ENCODE assay signal across 11 cellular contexts in the genomic region with DNA sequence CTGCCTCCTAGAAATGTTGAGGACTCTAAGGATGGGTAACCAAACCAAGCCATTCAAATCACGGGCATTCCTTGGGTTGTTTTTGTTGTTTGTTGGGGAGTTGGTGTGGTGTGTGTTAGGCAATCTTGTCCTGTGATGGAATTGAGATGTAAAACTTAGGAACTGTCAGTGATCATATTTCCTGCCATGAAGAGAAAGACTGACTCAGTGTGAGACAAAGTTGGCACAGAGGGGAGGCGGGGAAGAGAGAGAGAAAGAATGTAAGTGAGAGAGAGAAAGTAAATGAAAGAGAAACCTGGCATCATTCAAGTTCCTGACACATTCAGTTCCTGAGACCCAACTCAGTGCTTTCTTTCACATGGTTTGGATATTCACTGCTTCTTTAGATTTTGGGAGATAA. TPM values are rescaled to one million over a fixed set of nuclear protein-coding genes. Genes with fewer than 3 reads are reported as not detected.
DNase-seq lines count a peak whose midpoint lies in the region; ATAC-seq and TF ChIP-seq lines count a peak whose summit lies in the region.
"Had no signal": no experiment of that assay in that cellular context is flagged by ENCODE, and none has a peak within 500 bp of the region (broad histone marks: within the 10 kb centered on the region; RNA-seq: fewer than 3 reads in every experiment).

No MANE protein-coding gene starts in this region.

- no peaks in the 10 kb centered on the region for H3K36me3 ChIP-seq in Loucy (ENCODE audit: insufficient read depth, low read length)
- no peaks in the 10 kb centered on the region for H3K36me3 ChIP-seq in gastrocnemius medialis
- H3K36me3 ChIP-seq: upper lobe of left lung had no signal

- H3K4me1 Mint-ChIP-seq in activated CD4-positive, alpha-beta T cell treated with anti-CD3 and anti-CD28 coated beads, Interleukin-2, amount 10 ng/mL, durations not matched to agents 24 days and 14 days = peaks cover 7% of the 10 kb centered on the region

- H3K36me3 Mint-ChIP-seq in activated CD4-positive, alpha-beta T cell treated with anti-CD3 and anti-CD28 coated beads, Interleukin-2, amount 10 ng/mL, durations not matched to agents 24 days and 14 days (ENCODE audit: low read depth) = no peaks in the 10 kb centered on the region

- peak overlapping the region; percentile 39 to 67 (median 44) for H3K27ac ChIP-seq in gastrocnemius medialis
- H3K27ac ChIP-seq: upper lobe of left lung had no signal

- ATAC-seq in gastrocnemius medialis = peak; percentile 99
- no peak for ATAC-seq in GM21619 (IDR thresholded peaks at IDR 0.05; ENCODE audit: unreplicated experiment)
- ATAC-seq in HG03342 (IDR thresholded peaks at IDR 0.05; ENCODE audit: unreplicated experiment) = no peak

- H3K4me3 ChIP-seq in Loucy (ENCODE audit: low read length, poor library complexity, severe bottlenecking) = no peak overlapping the region
- no peak overlapping the region for H3K4me3 ChIP-seq in gastrocnemius medialis
- H3K4me3 ChIP-seq: upper lobe of left lung had no signal

- no peak overlapping the region for H3K4me2 ChIP-seq in Loucy (ENCODE audit: low read depth, low read length, poor library complexity, severe bottlenecking)

- DNase-seq in activated CD4-positive, alpha-beta T cell treated with anti-CD3 and anti-CD28 coated beads for 48 hours = peak; percentile 28
- DNase-seq in activated CD4-positive, alpha-beta T cell treated with anti-CD3 and anti-CD28 coated beads, Interleukin-2, amount 10 ng/mL, durations not matched to agents 24 days and 14 days = no peak
- DNase-seq in dedifferentiated amniotic fluid mesenchymal stem cell (ENCODE audit: extremely low spot score) (peak; percentile 71), gastrocnemius medialis (peak; percentile 45 to 57), superior temporal gyrus (ENCODE audit: extremely low spot score) (no peak)
- DNase-seq: NCI-H82, upper lobe of left lung had no signal

- H3K9me3 Mint-ChIP-seq in activated CD4-positive, alpha-beta T cell treated with anti-CD3 and anti-CD28 coated beads, Interleukin-2, amount 10 ng/mL, durations not matched to agents 24 days and 14 days = no peaks in the 10 kb centered on the region
- H3K9me3 Mint-ChIP-seq: dendritic cell treated with granulocyte-macrophage colony-stimulating factor and Interleukin-4, amounts not matched to agents 40 ng/mL and 50 ng/mL, for 4 days had no signal

- no peak overlapping the region for H3K4me3 Mint-ChIP-seq in activated CD4-positive, alpha-beta T cell treated with anti-CD3 and anti-CD28 coated beads, Interleukin-2, amount 10 ng/mL, durations not matched to agents 24 days and 14 days
- H3K4me3 Mint-ChIP-seq: dendritic cell treated with granulocyte-macrophage colony-stimulating factor and Interleukin-4, amounts not matched to agents 40 ng/mL and 50 ng/mL, for 4 days had no signal

- no peak for TF ChIP-seq CTCF in Loucy (conservative IDR thresholded peaks at IDR 0.05; ENCODE audit: low read length)
- TF ChIP-seq CTCF in gastrocnemius medialis (IDR thresholded peaks at IDR 0.05 in 4 of 5, conservative IDR thresholded peaks at IDR 0.05 in 1 of 5) = no peak

- in situ Hi-C loops in gastrocnemius medialis (cut with MboI; ENCODE audit: low sequenced_read_pairs in 4 of 4) = no loop called here

- H3K27ac Mint-ChIP-seq in activated CD4-positive, alpha-beta T cell treated with anti-CD3 and anti-CD28 coated beads, Interleukin-2, amount 10 ng/mL, durations not matched to agents 24 days and 14 days = no peak overlapping the region
- H3K27ac Mint-ChIP-seq: dendritic cell treated with granulocyte-macrophage colony-stimulating factor and Interleukin-4, amounts not matched to agents 40 ng/mL and 50 ng/mL, for 4 days had no signal

- H3K9me2 ChIP-seq in Loucy (replicated peaks; ENCODE audit: low read depth, low read length) = no peaks in the 10 kb centered on the region

- TF ChIP-seq POLR2A in gastrocnemius medialis (IDR thresholded peaks at IDR 0.05) = no peak

- H3K27me3 Mint-ChIP-seq in activated CD4-positive, alpha-beta T cell treated with anti-CD3 and anti-CD28 coated beads, Interleukin-2, amount 10 ng/mL, durations not matched to agents 24 days and 14 days = no peaks in the 10 kb centered on the region
- H3K27me3 Mint-ChIP-seq: dendritic cell treated with granulocyte-macrophage colony-stimulating factor and Interleukin-4, amounts not matched to agents 40 ng/mL and 50 ng/mL, for 4 days had no signal

- H3K4me1 ChIP-seq in Loucy (ENCODE audit: insufficient read depth, low read length, poor library complexity, severe bottlenecking) (no peaks in the 10 kb centered on the region), gastrocnemius medialis (peaks cover 8 to 13% of the 10 kb centered on the region in 2 donors)
- H3K4me1 ChIP-seq: upper lobe of left lung had no signal

- no peaks in the 10 kb centered on the region for H3K79me2 ChIP-seq in Loucy (ENCODE audit: insufficient read depth, low read length)

- no peaks in the 10 kb centered on the region for H3K27me3 ChIP-seq in Loucy (ENCODE audit: insufficient read depth, low read length, poor library complexity, severe bottlenecking)
- H3K27me3 ChIP-seq in gastrocnemius medialis = no peaks in the 10 kb centered on the region
- H3K27me3 ChIP-seq: upper lobe of left lung had no signal

- no peak overlapping the region for H3K9ac ChIP-seq in Loucy (ENCODE audit: low read depth, low read length, poor library complexity, severe bottlenecking)

- intact Hi-C loops in activated CD4-positive, alpha-beta T cell treated with anti-CD3 and anti-CD28 coated beads, Interleukin-2, amount 10 ng/mL, durations not matched to agents 24 days and 14 days (cut with micrococcal nuclease) = loop anchor here (1.0 kb wide), 1 partner anchor 13 kb away; no protein-coding TSS in a partner anchor
- intact Hi-C loops in gastrocnemius medialis (cut with DNase I; ENCODE audit: low total_unique reads) = loop anchor here (5.0 kb wide), 1 partner anchor 66 kb away; no protein-coding TSS in a partner anchor

- H3F3A ChIP-seq in Loucy (ENCODE audit: low read depth) = no peaks in the 10 kb centered on the region

- H4K20me1 ChIP-seq in Loucy (ENCODE audit: insufficient read depth, low read length, poor library complexity, severe bottlenecking) = no peaks in the 10 kb centered on the region

- H3K9me3 ChIP-seq in Loucy (ENCODE audit: insufficient read depth, low read depth, low read length) (no peaks in the 10 kb centered on the region), gastrocnemius medialis (no peaks in the 10 kb centered on the region)
- H3K9me3 ChIP-seq: upper lobe of left lung had no signal

- H2AFZ ChIP-seq in Loucy (ENCODE audit: low read length) = 0 out of 2 replicates have a peak overlapping the region, but pooled peaks have one; percentile 2

RNA-seq across cellular contexts. Expression of a gene that starts 21.6 kb away (rescaled TPM):
- total RNA-seq in activated CD4-positive, alpha-beta T cell treated with anti-CD3 and anti-CD28 coated beads, Interleukin-2, amount 10 ng/mL, durations not matched to agents 24 days and 14 days = 6.3 and 6.6 TPM in 2 replicates
- 10 to 100 TPM in 3 of 4 donors, 1 to 10 TPM in 1; 8.6 to 38.3 (median 17.7) TPM for total RNA-seq in gastrocnemius medialis

Comparison
In these comparisons a context has a peak if more than half of its experiments do, and no peak if none do; other contexts are left out.
1. DNase-seq: peak in activated CD4-positive, alpha-beta T cell treated with anti-CD3 and anti-CD28 coated beads for 48 hours (single experiment), dedifferentiated amniotic fluid mesenchymal stem cell (single experiment) and gastrocnemius medialis (2 of 2); none in activated CD4-positive, alpha-beta T cell treated with anti-CD3 and anti-CD28 coated beads, Interleukin-2, amount 10 ng/mL, durations not matched to agents 24 days and 14 days (single experiment) and superior temporal gyrus (single experiment).
2. ATAC-seq: peak in gastrocnemius medialis (2 of 2); none in GM21619 (single experiment) and HG03342 (single experiment).